Comparison of ENCODE assay signal across 2 cellular contexts in the genomic region with DNA sequence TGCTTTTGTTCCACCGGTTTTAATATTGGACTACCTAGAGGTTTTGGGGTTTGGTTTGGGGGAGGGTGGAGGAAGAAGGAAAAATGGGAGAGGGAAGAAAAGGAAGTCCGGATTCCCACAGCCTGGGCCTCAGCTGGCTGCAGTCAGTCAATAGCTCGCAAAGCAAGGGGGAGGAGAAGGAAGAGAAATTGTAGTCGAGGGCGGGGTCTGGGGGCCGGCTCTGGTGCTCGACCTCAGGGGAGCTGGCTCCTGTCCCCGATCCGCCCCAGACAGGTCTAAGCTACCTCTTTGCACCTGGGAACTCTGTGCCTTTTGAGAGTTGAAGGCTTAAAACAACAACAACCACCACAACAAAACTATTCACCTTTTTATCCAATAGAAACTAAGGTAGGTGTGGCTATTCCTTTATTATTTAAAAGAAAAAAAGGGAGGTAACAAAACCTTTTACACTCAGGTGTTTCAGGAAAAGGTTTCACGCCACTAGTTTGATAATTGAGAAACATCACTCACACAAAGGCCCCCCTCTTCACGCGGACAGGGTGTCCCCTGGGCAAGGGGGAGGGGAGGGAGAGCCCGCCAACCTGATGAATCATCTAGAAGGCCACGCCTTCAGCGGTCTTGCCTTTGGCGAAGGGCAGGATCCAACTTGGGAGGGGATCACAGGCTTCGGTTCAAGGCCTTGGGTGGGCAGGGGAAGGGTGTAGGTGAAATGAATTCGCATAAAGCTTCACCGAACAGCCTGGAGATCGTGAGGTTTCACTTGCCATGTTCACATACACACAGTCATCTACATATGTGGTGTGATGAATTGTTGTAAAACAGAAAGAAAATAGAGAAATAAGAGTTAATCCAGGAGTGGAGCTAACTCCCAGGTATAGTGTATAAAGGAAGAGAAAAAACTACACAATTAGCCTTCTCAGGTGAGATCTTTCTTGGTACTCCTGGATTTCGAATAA.
TF ChIP-seq lines count a peak whose summit lies in the region.

No MANE protein-coding gene starts in this region.

TF ChIP-seq in Ishikawa, 13 proteins besides CTCF, POLR2A, EP300 and RAD21 (continued from another document):
- TF ChIP-seq, protein P1, sequence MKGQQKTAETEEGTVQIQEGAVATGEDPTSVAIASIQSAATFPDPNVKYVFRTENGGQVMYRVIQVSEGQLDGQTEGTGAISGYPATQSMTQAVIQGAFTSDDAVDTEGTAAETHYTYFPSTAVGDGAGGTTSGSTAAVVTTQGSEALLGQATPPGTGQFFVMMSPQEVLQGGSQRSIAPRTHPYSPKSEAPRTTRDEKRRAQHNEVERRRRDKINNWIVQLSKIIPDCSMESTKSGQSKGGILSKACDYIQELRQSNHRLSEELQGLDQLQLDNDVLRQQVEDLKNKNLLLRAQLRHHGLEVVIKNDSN (IDR thresholded peaks at IDR 0.05) = no peak
- TF ChIP-seq TEAD4 (IDR thresholded peaks at IDR 0.05) = no peak
- TF ChIP-seq EGR1 (IDR thresholded peaks at IDR 0.05) = no peak

TF ChIP-seq in K562, 482 proteins besides CTCF, POLR2A, EP300 and RAD21 (continued from another document and continues in another):
- TF ChIP-seq, protein P2, sequence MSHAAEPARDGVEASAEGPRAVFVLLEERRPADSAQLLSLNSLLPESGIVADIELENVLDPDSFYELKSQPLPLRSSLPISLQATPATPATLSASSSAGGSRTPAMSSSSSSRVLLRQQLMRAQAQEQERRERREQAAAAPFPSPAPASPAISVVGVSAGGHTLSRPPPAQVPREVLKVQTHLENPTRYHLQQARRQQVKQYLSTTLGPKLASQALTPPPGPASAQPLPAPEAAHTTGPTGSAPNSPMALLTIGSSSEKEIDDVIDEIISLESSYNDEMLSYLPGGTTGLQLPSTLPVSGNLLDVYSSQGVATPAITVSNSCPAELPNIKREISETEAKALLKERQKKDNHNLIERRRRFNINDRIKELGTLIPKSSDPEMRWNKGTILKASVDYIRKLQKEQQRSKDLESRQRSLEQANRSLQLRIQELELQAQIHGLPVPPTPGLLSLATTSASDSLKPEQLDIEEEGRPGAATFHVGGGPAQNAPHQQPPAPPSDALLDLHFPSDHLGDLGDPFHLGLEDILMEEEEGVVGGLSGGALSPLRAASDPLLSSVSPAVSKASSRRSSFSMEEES (CRISPR knock-in tag; IDR thresholded peaks at IDR 0.05) = no peak
- TF ChIP-seq, protein P3, sequence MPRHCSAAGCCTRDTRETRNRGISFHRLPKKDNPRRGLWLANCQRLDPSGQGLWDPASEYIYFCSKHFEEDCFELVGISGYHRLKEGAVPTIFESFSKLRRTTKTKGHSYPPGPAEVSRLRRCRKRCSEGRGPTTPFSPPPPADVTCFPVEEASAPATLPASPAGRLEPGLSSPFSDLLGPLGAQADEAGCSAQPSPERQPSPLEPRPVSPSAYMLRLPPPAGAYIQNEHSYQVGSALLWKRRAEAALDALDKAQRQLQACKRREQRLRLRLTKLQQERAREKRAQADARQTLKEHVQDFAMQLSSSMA (CRISPR knock-in tag; IDR thresholded peaks at IDR 0.05) = no peak
- no peak for TF ChIP-seq SLC30A9 (CRISPR knock-in tag; IDR thresholded peaks at IDR 0.05)
- no peak for TF ChIP-seq TOE1 (IDR thresholded peaks at IDR 0.05; ENCODE audit: borderline replicate concordance)
- TF ChIP-seq TOE1 (CRISPR knock-in tag; IDR thresholded peaks at IDR 0.05; ENCODE audit: borderline replicate concordance, low read depth) = no peak
- TF ChIP-seq, protein P4, sequence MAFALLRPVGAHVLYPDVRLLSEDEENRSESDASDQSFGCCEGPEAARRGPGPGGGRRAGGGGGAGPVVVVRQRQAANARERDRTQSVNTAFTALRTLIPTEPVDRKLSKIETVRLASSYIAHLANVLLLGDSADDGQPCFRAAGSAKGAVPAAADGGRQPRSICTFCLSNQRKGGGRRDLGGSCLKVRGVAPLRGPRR (CRISPR knock-in tag; IDR thresholded peaks at IDR 0.05) = no peak
- TF ChIP-seq TEAD1 (CRISPR knock-in tag; IDR thresholded peaks at IDR 0.05) = no peak
- TF ChIP-seq, protein P5, sequence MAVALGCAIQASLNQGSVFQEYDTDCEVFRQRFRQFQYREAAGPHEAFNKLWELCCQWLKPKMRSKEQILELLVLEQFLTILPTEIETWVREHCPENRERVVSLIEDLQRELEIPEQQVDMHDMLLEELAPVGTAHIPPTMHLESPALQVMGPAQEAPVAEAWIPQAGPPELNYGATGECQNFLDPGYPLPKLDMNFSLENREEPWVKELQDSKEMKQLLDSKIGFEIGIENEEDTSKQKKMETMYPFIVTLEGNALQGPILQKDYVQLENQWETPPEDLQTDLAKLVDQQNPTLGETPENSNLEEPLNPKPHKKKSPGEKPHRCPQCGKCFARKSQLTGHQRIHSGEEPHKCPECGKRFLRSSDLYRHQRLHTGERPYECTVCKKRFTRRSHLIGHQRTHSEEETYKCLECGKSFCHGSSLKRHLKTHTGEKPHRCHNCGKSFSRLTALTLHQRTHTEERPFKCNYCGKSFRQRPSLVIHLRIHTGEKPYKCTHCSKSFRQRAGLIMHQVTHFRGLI (CRISPR knock-in tag; IDR thresholded peaks at IDR 0.05) = no peak
- TF ChIP-seq CBX2 (IDR thresholded peaks at IDR 0.05; ENCODE audit: insufficient read depth, low read length, poor library complexity, severe bottlenecking) = no peak
- peak; percentile 65 for TF ChIP-seq MEIS2 (IDR thresholded peaks at IDR 0.05; ENCODE audit: partially characterized antibody)
- TF ChIP-seq SMARCC2 (IDR thresholded peaks at IDR 0.05; ENCODE audit: low read depth) = peak; percentile 42; the same call in 1 of the 2 replicates
- TF ChIP-seq MAFF (IDR thresholded peaks at IDR 0.05; ENCODE audit: low read length) = no peak
- no peak for TF ChIP-seq CHCHD3 (CRISPR knock-in tag; IDR thresholded peaks at IDR 0.05)
- TF ChIP-seq, protein P6, sequence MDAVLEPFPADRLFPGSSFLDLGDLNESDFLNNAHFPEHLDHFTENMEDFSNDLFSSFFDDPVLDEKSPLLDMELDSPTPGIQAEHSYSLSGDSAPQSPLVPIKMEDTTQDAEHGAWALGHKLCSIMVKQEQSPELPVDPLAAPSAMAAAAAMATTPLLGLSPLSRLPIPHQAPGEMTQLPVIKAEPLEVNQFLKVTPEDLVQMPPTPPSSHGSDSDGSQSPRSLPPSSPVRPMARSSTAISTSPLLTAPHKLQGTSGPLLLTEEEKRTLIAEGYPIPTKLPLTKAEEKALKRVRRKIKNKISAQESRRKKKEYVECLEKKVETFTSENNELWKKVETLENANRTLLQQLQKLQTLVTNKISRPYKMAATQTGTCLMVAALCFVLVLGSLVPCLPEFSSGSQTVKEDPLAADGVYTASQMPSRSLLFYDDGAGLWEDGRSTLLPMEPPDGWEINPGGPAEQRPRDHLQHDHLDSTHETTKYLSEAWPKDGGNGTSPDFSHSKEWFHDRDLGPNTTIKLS (IDR thresholded peaks at IDR 0.05; ENCODE audit: borderline replicate concordance, low read depth) = no peak
- TF ChIP-seq DDX20 (tag; IDR thresholded peaks at IDR 0.05; ENCODE audit: low read depth) = no peak
- no peak for TF ChIP-seq ILK (tag; IDR thresholded peaks at IDR 0.05; ENCODE audit: borderline replicate concordance, low read depth)
- TF ChIP-seq, protein P7, sequence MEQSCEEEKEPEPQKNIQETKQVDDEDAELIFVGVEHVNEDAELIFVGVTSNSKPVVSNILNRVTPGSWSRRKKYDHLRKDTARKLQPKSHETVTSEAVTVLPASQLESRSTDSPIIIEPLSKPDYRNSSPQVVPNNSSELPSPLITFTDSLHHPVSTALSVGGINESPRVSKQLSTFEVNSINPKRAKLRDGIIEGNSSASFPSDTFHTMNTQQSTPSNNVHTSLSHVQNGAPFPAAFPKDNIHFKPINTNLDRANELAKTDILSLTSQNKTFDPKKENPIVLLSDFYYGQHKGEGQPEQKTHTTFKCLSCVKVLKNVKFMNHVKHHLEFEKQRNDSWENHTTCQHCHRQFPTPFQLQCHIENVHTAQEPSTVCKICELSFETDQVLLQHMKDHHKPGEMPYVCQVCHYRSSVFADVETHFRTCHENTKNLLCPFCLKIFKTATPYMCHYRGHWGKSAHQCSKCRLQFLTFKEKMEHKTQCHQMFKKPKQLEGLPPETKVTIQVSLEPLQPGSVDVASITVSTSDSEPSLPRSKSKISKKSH (CRISPR knock-in tag; IDR thresholded peaks at IDR 0.05) = no peak
- peak; percentile 43 for TF ChIP-seq RBFOX2 (IDR thresholded peaks at IDR 0.05; ENCODE audit: low read depth, low read length)
- TF ChIP-seq MAFK (IDR thresholded peaks at IDR 0.05; ENCODE audit: low read length) = 0 out of 2 replicates have a peak, but pooled peaks have one; percentile 2
- TF ChIP-seq, protein P8, sequence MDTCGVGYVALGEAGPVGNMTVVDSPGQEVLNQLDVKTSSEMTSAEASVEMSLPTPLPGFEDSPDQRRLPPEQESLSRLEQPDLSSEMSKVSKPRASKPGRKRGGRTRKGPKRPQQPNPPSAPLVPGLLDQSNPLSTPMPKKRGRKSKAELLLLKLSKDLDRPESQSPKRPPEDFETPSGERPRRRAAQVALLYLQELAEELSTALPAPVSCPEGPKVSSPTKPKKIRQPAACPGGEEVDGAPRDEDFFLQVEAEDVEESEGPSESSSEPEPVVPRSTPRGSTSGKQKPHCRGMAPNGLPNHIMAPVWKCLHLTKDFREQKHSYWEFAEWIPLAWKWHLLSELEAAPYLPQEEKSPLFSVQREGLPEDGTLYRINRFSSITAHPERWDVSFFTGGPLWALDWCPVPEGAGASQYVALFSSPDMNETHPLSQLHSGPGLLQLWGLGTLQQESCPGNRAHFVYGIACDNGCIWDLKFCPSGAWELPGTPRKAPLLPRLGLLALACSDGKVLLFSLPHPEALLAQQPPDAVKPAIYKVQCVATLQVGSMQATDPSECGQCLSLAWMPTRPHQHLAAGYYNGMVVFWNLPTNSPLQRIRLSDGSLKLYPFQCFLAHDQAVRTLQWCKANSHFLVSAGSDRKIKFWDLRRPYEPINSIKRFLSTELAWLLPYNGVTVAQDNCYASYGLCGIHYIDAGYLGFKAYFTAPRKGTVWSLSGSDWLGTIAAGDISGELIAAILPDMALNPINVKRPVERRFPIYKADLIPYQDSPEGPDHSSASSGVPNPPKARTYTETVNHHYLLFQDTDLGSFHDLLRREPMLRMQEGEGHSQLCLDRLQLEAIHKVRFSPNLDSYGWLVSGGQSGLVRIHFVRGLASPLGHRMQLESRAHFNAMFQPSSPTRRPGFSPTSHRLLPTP (IDR thresholded peaks at IDR 0.05; ENCODE audit: borderline replicate concordance, extremely low read depth, insufficient read length) = no peak
- TF ChIP-seq HDAC3 (IDR thresholded peaks at IDR 0.05; ENCODE audit: borderline replicate concordance, partially characterized antibody) = no peak
- TF ChIP-seq NR1H2 (CRISPR knock-in tag; IDR thresholded peaks at IDR 0.05) = no peak
- no peak for TF ChIP-seq MTA1 (IDR thresholded peaks at IDR 0.05; ENCODE audit: borderline replicate concordance)
- no peak for TF ChIP-seq NFATC3 (IDR thresholded peaks at IDR 0.05)
- TF ChIP-seq SPI1 (IDR thresholded peaks at IDR 0.05; ENCODE audit: borderline replicate concordance, low read depth, low read length) = peak; percentile 26; the same call in 1 of the 2 replicates
- TF ChIP-seq CBX3 (IDR thresholded peaks at IDR 0.05; ENCODE audit: borderline replicate concordance in 1 of 2, low read length in 2 of 2) = no peak
- no peak for TF ChIP-seq ZKSCAN8 (CRISPR knock-in tag; IDR thresholded peaks at IDR 0.05)
- no peak for TF ChIP-seq ZNF232 (CRISPR knock-in tag; IDR thresholded peaks at IDR 0.05)
- TF ChIP-seq SP1 (CRISPR knock-in tag; IDR thresholded peaks at IDR 0.05) = 0 out of 2 replicates have a peak, but pooled peaks have one; percentile 15
- no peak for TF ChIP-seq FOS (IDR thresholded peaks at IDR 0.05; ENCODE audit: extremely low read depth, insufficient read length)
- no peak for TF ChIP-seq NELFE (IDR thresholded peaks at IDR 0.05; ENCODE audit: insufficient read depth, insufficient read length)
- no peak for TF ChIP-seq ZNF586 (CRISPR knock-in tag; conservative IDR thresholded peaks at IDR 0.05)
- no peak for TF ChIP-seq FOXJ2 (tag; IDR thresholded peaks at IDR 0.05)
- TF ChIP-seq SAFB2 (IDR thresholded peaks at IDR 0.05; ENCODE audit: borderline replicate concordance, low read depth, low read length, severe bottlenecking) = no peak
- TF ChIP-seq, protein P9, sequence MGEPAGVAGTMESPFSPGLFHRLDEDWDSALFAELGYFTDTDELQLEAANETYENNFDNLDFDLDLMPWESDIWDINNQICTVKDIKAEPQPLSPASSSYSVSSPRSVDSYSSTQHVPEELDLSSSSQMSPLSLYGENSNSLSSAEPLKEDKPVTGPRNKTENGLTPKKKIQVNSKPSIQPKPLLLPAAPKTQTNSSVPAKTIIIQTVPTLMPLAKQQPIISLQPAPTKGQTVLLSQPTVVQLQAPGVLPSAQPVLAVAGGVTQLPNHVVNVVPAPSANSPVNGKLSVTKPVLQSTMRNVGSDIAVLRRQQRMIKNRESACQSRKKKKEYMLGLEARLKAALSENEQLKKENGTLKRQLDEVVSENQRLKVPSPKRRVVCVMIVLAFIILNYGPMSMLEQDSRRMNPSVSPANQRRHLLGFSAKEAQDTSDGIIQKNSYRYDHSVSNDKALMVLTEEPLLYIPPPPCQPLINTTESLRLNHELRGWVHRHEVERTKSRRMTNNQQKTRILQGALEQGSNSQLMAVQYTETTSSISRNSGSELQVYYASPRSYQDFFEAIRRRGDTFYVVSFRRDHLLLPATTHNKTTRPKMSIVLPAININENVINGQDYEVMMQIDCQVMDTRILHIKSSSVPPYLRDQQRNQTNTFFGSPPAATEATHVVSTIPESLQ (CRISPR knock-in tag; IDR thresholded peaks at IDR 0.05) = no peak
- TF ChIP-seq NUFIP1 (IDR thresholded peaks at IDR 0.05; ENCODE audit: partially characterized antibody) = no peak
- no peak for TF ChIP-seq NFIX (CRISPR knock-in tag; IDR thresholded peaks at IDR 0.05; ENCODE audit: low read depth)
- TF ChIP-seq NCOR1 (IDR thresholded peaks at IDR 0.05) = no peak
- TF ChIP-seq POLR2G (IDR thresholded peaks at IDR 0.05; ENCODE audit: low read depth, low read length) = peak; percentile 38
- no peak for TF ChIP-seq BRF1 (IDR thresholded peaks at IDR 0.05; ENCODE audit: borderline replicate concordance, extremely low read depth, insufficient read length)
- TF ChIP-seq, protein P10, sequence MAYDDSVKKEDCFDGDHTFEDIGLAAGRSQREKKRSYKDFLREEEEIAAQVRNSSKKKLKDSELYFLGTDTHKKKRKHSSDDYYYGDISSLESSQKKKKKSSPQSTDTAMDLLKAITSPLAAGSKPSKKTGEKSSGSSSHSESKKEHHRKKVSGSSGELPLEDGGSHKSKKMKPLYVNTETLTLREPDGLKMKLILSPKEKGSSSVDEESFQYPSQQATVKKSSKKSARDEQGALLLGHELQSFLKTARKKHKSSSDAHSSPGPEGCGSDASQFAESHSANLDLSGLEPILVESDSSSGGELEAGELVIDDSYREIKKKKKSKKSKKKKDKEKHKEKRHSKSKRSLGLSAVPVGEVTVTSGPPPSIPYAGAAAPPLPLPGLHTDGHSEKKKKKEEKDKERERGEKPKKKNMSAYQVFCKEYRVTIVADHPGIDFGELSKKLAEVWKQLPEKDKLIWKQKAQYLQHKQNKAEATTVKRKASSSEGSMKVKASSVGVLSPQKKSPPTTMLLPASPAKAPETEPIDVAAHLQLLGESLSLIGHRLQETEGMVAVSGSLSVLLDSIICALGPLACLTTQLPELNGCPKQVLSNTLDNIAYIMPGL (CRISPR knock-in tag; IDR thresholded peaks at IDR 0.05) = no peak
- TF ChIP-seq FOXP1 (CRISPR knock-in tag; IDR thresholded peaks at IDR 0.05) = no peak
- TF ChIP-seq, protein P11, sequence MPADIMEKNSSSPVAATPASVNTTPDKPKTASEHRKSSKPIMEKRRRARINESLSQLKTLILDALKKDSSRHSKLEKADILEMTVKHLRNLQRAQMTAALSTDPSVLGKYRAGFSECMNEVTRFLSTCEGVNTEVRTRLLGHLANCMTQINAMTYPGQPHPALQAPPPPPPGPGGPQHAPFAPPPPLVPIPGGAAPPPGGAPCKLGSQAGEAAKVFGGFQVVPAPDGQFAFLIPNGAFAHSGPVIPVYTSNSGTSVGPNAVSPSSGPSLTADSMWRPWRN (IDR thresholded peaks at IDR 0.05; ENCODE audit: low read depth) = no peak
- TF ChIP-seq CBX1 (IDR thresholded peaks at IDR 0.05; ENCODE audit: low read depth) = no peak
- no peak for TF ChIP-seq HNRNPK (IDR thresholded peaks at IDR 0.05; ENCODE audit: low read depth, low read length, poor library complexity, severe bottlenecking)
